Comparison of ENCODE assay signal across 1 cellular context in genomic region chr2:226978300-226978699, GRCh38.
TF ChIP-seq lines count a peak whose summit lies in the region.

No MANE protein-coding gene starts in this region.

TF ChIP-seq in SK-N-SH treated with all-trans-retinoic acid at 6 μM for 48 hours, 23 proteins besides CTCF, POLR2A, EP300 and RAD21 (continued from another document):
- TF ChIP-seq TSHZ2 (CRISPR knock-in tag; IDR thresholded peaks at IDR 0.05) (no peak), TCF4 (CRISPR knock-in tag; IDR thresholded peaks at IDR 0.05; ENCODE audit: borderline replicate concordance) (no peak), OSR1 (CRISPR knock-in tag; IDR thresholded peaks at IDR 0.05) (no peak), ZFP30 (CRISPR knock-in tag; IDR thresholded peaks at IDR 0.05) (no peak), ZNF565 (CRISPR knock-in tag; conservative IDR thresholded peaks at IDR 0.05; ENCODE audit: low read depth) (no peak), ESRRG (CRISPR knock-in tag; IDR thresholded peaks at IDR 0.05) (no peak)
